1 cellular context compared by ENCODE assay signal in the genomic region with DNA sequence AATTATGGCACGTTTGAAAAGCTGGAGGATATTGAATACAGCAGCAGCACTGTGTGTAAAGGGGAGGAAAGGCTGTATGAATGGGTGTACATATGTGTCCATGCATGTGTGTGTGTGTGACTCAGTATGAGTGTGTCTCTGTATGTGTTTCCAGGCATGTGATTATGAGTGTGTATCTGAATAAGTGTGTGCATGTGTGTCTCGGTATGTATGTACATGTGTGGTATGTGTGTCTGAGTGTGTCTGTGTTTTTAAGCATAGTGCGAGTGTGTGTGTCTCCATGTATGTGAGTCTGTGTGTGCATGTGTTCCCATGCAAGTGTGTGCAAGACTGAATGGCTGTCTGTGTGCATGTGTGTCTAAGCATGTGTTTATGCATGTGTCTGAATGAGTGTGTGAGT.
A peak's percentile ranks its signal among the peaks of the same experiment; 100 is the strongest.
TF ChIP-seq lines count a peak whose summit lies in the region.

No MANE protein-coding gene starts in this region.

TF ChIP-seq in HepG2, 621 proteins besides CTCF, POLR2A, EP300 and RAD21:
- TF ChIP-seq ELF3 (CRISPR knock-in tag; IDR thresholded peaks at IDR 0.05) (no peak), NBN (conservative IDR thresholded peaks at IDR 0.05) (peak; percentile 85; the same call in 1 of the 2 replicates), FOXK2 (IDR thresholded peaks at IDR 0.05) (0 out of 2 replicates have a peak, but pooled peaks have one; percentile 7), IKZF1 (IDR thresholded peaks at IDR 0.05) (0 out of 2 replicates have a peak, but pooled peaks have one; percentile 43), ZNF282 (IDR thresholded peaks at IDR 0.05; ENCODE audit: partially characterized antibody) (peak; percentile 87), AGO2 (optimal IDR thresholded peaks at IDR 0.05; ENCODE audit: low read depth, low read length) (no peak), TBL1XR1 (IDR thresholded peaks at IDR 0.05; ENCODE audit: borderline replicate concordance, low read length, partially characterized antibody) (no peak), ZNF207 (IDR thresholded peaks at IDR 0.05; ENCODE audit: borderline replicate concordance) (peak; percentile 77; the same call in 1 of the 2 replicates), ZNF552 (CRISPR knock-in tag; IDR thresholded peaks at IDR 0.05; ENCODE audit: borderline replicate concordance) (no peak), ZNF205 (CRISPR knock-in tag; IDR thresholded peaks at IDR 0.05) (no peak)
- TF ChIP-seq, protein P1, sequence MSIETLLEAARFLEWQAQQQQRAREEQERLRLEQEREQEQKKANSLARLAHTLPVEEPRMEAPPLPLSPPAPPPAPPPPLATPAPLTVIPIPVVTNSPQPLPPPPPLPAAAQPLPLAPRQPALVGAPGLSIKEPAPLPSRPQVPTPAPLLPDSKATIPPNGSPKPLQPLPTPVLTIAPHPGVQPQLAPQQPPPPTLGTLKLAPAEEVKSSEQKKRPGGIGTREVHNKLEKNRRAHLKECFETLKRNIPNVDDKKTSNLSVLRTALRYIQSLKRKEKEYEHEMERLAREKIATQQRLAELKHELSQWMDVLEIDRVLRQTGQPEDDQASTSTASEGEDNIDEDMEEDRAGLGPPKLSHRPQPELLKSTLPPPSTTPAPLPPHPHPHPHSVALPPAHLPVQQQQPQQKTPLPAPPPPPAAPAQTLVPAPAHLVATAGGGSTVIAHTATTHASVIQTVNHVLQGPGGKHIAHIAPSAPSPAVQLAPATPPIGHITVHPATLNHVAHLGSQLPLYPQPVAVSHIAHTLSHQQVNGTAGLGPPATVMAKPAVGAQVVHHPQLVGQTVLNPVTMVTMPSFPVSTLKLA (IDR thresholded peaks at IDR 0.05), result peak; percentile 89
- TF ChIP-seq, protein P2, sequence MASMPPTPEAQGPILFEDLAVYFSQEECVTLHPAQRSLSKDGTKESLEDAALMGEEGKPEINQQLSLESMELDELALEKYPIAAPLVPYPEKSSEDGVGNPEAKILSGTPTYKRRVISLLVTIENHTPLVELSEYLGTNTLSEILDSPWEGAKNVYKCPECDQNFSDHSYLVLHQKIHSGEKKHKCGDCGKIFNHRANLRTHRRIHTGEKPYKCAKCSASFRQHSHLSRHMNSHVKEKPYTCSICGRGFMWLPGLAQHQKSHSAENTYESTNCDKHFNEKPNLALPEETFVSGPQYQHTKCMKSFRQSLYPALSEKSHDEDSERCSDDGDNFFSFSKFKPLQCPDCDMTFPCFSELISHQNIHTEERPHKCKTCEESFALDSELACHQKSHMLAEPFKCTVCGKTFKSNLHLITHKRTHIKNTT (CRISPR knock-in tag; IDR thresholded peaks at IDR 0.05), result no peak
